Comparison of ENCODE assay signal across 2 cellular contexts in the genomic region with DNA sequence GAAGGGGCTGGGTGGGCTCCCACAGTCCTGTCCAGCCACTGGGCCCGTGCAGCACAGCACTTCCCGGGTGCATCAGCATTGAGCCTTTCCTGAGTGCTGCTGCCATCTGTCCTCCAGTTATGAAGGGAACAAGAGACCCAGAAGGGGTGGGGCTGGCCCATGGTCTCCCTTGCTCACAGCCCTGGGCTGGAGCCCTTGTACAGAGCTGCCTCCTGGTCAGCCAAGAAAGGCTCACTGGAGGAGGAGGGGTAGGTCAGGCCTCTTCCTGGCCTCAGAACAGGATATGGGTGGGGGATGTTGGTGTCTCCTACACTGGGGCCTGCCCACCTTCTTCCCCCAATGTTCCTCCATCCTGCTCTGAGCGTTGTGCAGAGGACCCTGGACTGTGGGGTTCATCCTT. TPM values are rescaled to one million over a fixed set of nuclear protein-coding genes. Genes with fewer than 3 reads are reported as not detected.
"Had no signal": no experiment of that assay in that cellular context is flagged by ENCODE, and none has a peak within 500 bp of the region (broad histone marks: within the 10 kb centered on the region; RNA-seq: fewer than 3 reads in every experiment).

No MANE protein-coding gene starts in this region.

RNA-seq across cellular contexts. Expression of a gene that starts 30.6 kb away (rescaled TPM):
- polyA plus RNA-seq: cardiac muscle cell had no signal

RNA-seq across cellular contexts. Expression of a gene that starts 50.0 kb away (rescaled TPM):
- total RNA-seq: ascending aorta had no signal
- polyA plus RNA-seq: cardiac muscle cell had no signal
